In genomic region chr18:46422552-46423055, GRCh38 we compare ENCODE assay signal across 1 cellular context.
A peak's percentile ranks its signal among the peaks of the same experiment; 100 is the strongest.
TF ChIP-seq lines count a peak whose summit lies in the region.

No MANE protein-coding gene starts in this region.

TF ChIP-seq in HCT116, 20 proteins besides CTCF, POLR2A, EP300 and RAD21 (continued from another document):
- TF ChIP-seq EZH2phosphoT487 (IDR thresholded peaks at IDR 0.05; ENCODE audit: borderline replicate concordance) (no peak), MAX (IDR thresholded peaks at IDR 0.05) (no peak), SIN3A (IDR thresholded peaks at IDR 0.05; ENCODE audit: low read depth) (no peak), ZNF274 (IDR thresholded peaks at IDR 0.05; ENCODE audit: low read depth, low read length) (no peak), YY1 (IDR thresholded peaks at IDR 0.05; ENCODE audit: extremely low read depth, insufficient replicate concordance, low read depth, low read length) (no peak), CBX3 (IDR thresholded peaks at IDR 0.05; ENCODE audit: low read depth) (no peak), POLR2AphosphoS5 (IDR thresholded peaks at IDR 0.05; ENCODE audit: low read depth, low read length) (no peak), CEBPB (IDR thresholded peaks at IDR 0.05; ENCODE audit: low read depth) (peak; percentile 70), ZFX (IDR thresholded peaks at IDR 0.05) (no peak), JUND (IDR thresholded peaks at IDR 0.05) (no peak), TCF7L2 (IDR thresholded peaks at IDR 0.05; ENCODE audit: borderline replicate concordance, extremely low read depth, insufficient read depth, insufficient read length) (no peak), EGR1 (IDR thresholded peaks at IDR 0.05; ENCODE audit: low read depth) (0 out of 2 replicates have a peak, but pooled peaks have one; percentile 22), SP1 (IDR thresholded peaks at IDR 0.05; ENCODE audit: low read depth) (no peak)
